ENCODE assay signal across 8 cellular contexts in the genomic region with DNA sequence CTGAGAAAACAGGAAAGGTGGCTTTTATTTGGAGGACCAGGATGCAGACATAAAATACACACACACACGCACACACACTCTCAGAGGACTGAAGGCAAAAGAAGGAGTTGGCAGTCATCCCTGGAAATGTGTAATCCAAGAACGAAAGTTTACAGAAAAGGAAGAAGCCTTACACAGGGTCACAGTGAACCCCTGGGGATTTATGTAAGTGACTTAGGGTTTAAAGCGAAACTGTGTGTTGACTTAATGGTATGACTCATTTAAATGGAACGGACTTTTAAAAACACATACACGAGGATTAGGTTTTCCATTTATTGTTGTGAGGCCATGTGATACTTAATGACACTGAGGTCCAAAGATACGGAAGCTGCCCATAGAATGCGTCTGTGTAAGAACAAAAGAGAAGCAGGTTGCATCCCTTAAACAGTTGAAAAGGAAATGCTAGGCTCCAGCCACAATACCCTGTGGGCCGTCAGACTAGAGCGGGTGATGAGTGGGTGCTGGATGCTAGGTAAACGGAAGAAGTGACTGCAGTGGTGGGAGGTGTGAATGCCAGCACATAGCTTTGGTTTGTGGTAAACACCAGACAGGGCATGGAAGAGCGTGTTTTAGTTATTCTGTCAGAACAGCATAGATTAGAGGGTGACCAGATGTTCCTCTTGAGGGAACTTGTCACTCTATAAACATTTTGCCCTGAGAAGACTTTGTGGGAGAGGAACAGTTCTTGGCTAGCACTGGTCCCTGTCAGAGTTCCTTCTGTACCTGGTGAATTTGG. TPM values are rescaled to one million over a fixed set of nuclear protein-coding genes. Genes with fewer than 3 reads are reported as not detected.
DNase-seq lines count a peak whose midpoint lies in the region; ATAC-seq, FAIRE-seq and TF ChIP-seq lines count a peak whose summit lies in the region.

No MANE protein-coding gene starts in this region.

- ATAC-seq in GM19328 (IDR thresholded peaks at IDR 0.05; ENCODE audit: unreplicated experiment) (peak; percentile 91), HG03439 (IDR thresholded peaks at IDR 0.05; ENCODE audit: unreplicated experiment) (peak; percentile 98), RWPE2 (ENCODE audit: low read depth) (peak; percentile 59)

- H3K4me1 ChIP-seq in RWPE2 (ENCODE audit: insufficient read depth, poor library complexity, severe bottlenecking) (peaks cover 38% of the 10 kb centered on the region), adipocyte (ENCODE audit: control insufficient read depth, insufficient read depth, low read length) (peaks cover 19% of the 10 kb centered on the region), kidney (ENCODE audit: control insufficient read depth in 1 of 2, insufficient read depth in 1 of 2, low read depth in 1 of 2, low read length in 2 of 2) (peaks cover 0 to 7% of the 10 kb centered on the region in 2 donors)

- H3K36me3 ChIP-seq in RWPE2 (ENCODE audit: low read depth), result no peaks in the 10 kb centered on the region
- no peaks in the 10 kb centered on the region for H3K36me3 ChIP-seq in adipocyte (ENCODE audit: control insufficient read depth, insufficient read depth, low read length, severe bottlenecking)
- H3K36me3 ChIP-seq in kidney (ENCODE audit: control insufficient read depth in 1 of 2, insufficient read depth in 2 of 2, low read length in 2 of 2), result no peaks in the 10 kb centered on the region

- TF ChIP-seq CTCF in RWPE2 (IDR thresholded peaks at IDR 0.05; ENCODE audit: poor library complexity, severe bottlenecking) (no peak), kidney (IDR thresholded peaks at IDR 0.05; ENCODE audit: borderline replicate concordance, extremely low read depth, insufficient read depth) (no peak)

- peak; percentile 96 for FAIRE-seq in kidney (lab: Jason Lieb, UNC)

- no peaks in the 10 kb centered on the region for H3K9me3 ChIP-seq in RWPE2 (ENCODE audit: severe bottlenecking)
- no peaks in the 10 kb centered on the region for H3K9me3 ChIP-seq in adipocyte (ENCODE audit: control insufficient read depth, low read length)
- no peaks in the 10 kb centered on the region for H3K9me3 ChIP-seq in kidney (ENCODE audit: control insufficient read depth in 1 of 2, low read length in 2 of 2)

- H3K27ac ChIP-seq in RWPE2 (ENCODE audit: poor library complexity, severe bottlenecking) (peak overlapping the region; percentile 87), kidney (ENCODE audit: low read depth in 2 of 2, low read length in 2 of 2) (peak overlapping the region; percentile 64 to 82)

- H3K9ac ChIP-seq in adipocyte (ENCODE audit: low read length) (no peak overlapping the region), kidney (ENCODE audit: low read length in 2 of 2) (peak overlapping the region in 1 of 2 donors; percentile 57)

- DNase-seq in AG08396 (ENCODE audit: low spot score) (peak; percentile 72), RWPE2 (ENCODE audit: low spot score) (no peak), adipocyte (ENCODE audit: low read depth) (peak; percentile 96), kidney (no peak), UCSD-AML1 (lab: John Stamatoyannopoulos, UW; ENCODE audit: unreplicated experiment) (no peak)
- peak; percentile 63 for DNase-seq in stimulated activated CD4-positive, alpha-beta T cell treated with anti-CD3 and anti-CD28 coated beads, Interleukin-4, amount 100 ng/mL, for 1 hour

- no peak overlapping the region for H3K4me3 ChIP-seq in RWPE2 (ENCODE audit: severe bottlenecking)
- H3K4me3 ChIP-seq in adipocyte (ENCODE audit: low read length), result peak overlapping the region; percentile 24
- H3K4me3 ChIP-seq in kidney (ENCODE audit: low read length in 2 of 2), result peak overlapping the region; percentile 20 to 36

- intact Hi-C loops in kidney (cut with DNase I), result no loop called here

- H3K27me3 ChIP-seq in RWPE2 (ENCODE audit: insufficient read depth, poor library complexity, severe bottlenecking) (no peaks in the 10 kb centered on the region), adipocyte (replicated peaks; ENCODE audit: control insufficient read depth, insufficient read depth, low read length) (no peaks in the 10 kb centered on the region)

RNA-seq across cellular contexts. Expression of a gene that starts 21.6 kb away (rescaled TPM):
- 27.1 TPM for total RNA-seq in kidney
- 7.8 TPM for polyA plus RNA-seq in kidney (ENCODE audit: insufficient read depth, low read depth, low replicate concordance)

RNA-seq across cellular contexts. Expression of a gene that starts 38.6 kb away (rescaled TPM):
- total RNA-seq in kidney, result 18.7 TPM
- polyA plus RNA-seq in kidney (ENCODE audit: insufficient read depth, low read depth, low replicate concordance), result 15.0 TPM

Comparison
In these comparisons a context has a peak if more than half of its experiments do, and no peak if none do; other contexts are left out.
1. DNase-seq: peak in AG08396 (single experiment), adipocyte (single experiment) and stimulated activated CD4-positive, alpha-beta T cell treated with anti-CD3 and anti-CD28 coated beads, Interleukin-4, amount 100 ng/mL, for 1 hour (single experiment); none in RWPE2 (single experiment), kidney (single experiment) and UCSD-AML1 (single experiment).
2. Peak in every context shown above with its lines, with median percentiles within 50 percentile points of each other: ATAC-seq.